Comparison of ENCODE assay signal across 17 cellular contexts in the genomic region with DNA sequence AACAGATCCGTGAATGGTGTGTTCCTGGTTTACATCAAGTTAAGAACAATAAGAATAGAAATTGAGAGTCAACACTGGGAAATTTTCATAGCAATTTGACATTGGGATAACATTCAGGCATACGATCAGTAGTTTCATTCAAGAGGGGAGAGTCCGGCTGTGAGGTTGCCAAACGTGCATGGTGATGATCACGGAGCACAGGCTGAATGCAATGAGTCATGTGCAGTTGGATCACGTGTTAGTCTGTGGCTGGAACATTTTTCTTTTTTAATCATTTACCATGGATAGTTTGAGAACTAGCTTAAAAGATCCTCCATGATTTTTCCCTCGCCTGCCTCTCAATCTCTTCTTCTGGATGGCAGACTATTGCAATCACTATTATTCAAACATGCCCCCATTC. TPM values are rescaled to one million over a fixed set of nuclear protein-coding genes. Genes with fewer than 3 reads are reported as not detected.
A peak's percentile ranks its signal among the peaks of the same experiment; 100 is the strongest.
DNase-seq lines count a peak whose midpoint lies in the region; ATAC-seq and TF ChIP-seq lines count a peak whose summit lies in the region.
"Had no signal": no experiment of that assay in that cellular context is flagged by ENCODE, and none has a peak within 500 bp of the region (broad histone marks: within the 10 kb centered on the region; RNA-seq: fewer than 3 reads in every experiment).

No MANE protein-coding gene starts in this region.

- H3K36me3 ChIP-seq in brain microvascular endothelial cell (replicated peaks) (no peaks in the 10 kb centered on the region), kidney epithelial cell (ENCODE audit: control insufficient read depth, insufficient read depth, low read length) (no peaks in the 10 kb centered on the region)
- H3K36me3 ChIP-seq: colonic mucosa, heart left ventricle, right lobe of liver, transverse colon had no signal

- no peak overlapping the region for H3K27ac ChIP-seq in brain microvascular endothelial cell
- H3K27ac ChIP-seq: C4-2B, colonic mucosa, right lobe of liver, SK-N-MC, transverse colon had no signal

- in situ Hi-C loops in brain microvascular endothelial cell (cut with HindIII; ENCODE audit: low pct_ligation_motif_present, low sequenced_read_pairs), result no loop called here

- H3K4me3 ChIP-seq in AG09309 (ENCODE audit: control insufficient read depth, low read depth, low read length) (no peak overlapping the region), brain microvascular endothelial cell (ENCODE audit: low read depth, low read length) (no peak overlapping the region), kidney epithelial cell (ENCODE audit: low read depth, low read length) (no peak overlapping the region)
- H3K4me3 ChIP-seq: colonic mucosa, heart left ventricle, right lobe of liver, SK-N-MC, transverse colon had no signal

- H3K27me3 ChIP-seq in brain microvascular endothelial cell (replicated peaks) (peaks cover 2% of the 10 kb centered on the region), kidney epithelial cell (ENCODE audit: control insufficient read depth, insufficient read depth, low read length) (no peaks in the 10 kb centered on the region)
- H3K27me3 ChIP-seq: colonic mucosa, right lobe of liver, transverse colon had no signal

- TF ChIP-seq CTCF in AG09309 (IDR thresholded peaks at IDR 0.05; ENCODE audit: control insufficient read depth, insufficient read depth, low read depth, low read length, missing control alignments), result no peak
- no peak for TF ChIP-seq CTCF in brain microvascular endothelial cell (IDR thresholded peaks at IDR 0.05; ENCODE audit: low read depth, low read length, missing control alignments)
- no peak for TF ChIP-seq CTCF in kidney epithelial cell (IDR thresholded peaks at IDR 0.05; ENCODE audit: insufficient read depth, low read length, poor library complexity, severe bottlenecking)

- ATAC-seq in HG02973 (IDR thresholded peaks at IDR 0.05; ENCODE audit: unreplicated experiment), result no peak

- DNase-seq in AG09309 (ENCODE audit: low read depth), result peak; percentile 31
- peak; percentile 34 for DNase-seq in HT1080 (ENCODE audit: low read depth)
- peak; percentile 57 for DNase-seq in brain microvascular endothelial cell
- peak; percentile 70 for DNase-seq in kidney epithelial cell (ENCODE audit: low read depth)
- no peak for DNase-seq in activated CD4-positive, alpha-beta T cell treated with anti-CD3 and anti-CD28 coated beads, Interleukin-2, amount 50 U/mL, for 48 hours
- no peak for DNase-seq in activated CD8-positive, alpha-beta memory T cell treated with anti-CD3 and anti-CD28 coated beads, Interleukin-2, amount 50 U/mL, for 48 hours
- DNase-seq in NCI-H748 (lab: John Stamatoyannopoulos, UW; ENCODE audit: unreplicated experiment), result no peak
- DNase-seq: activated CD4-positive, alpha-beta T cell treated with anti-CD3 and anti-CD28 coated beads for 48 hours; activated gamma-delta T cell; colonic mucosa; transverse colon had no signal

RNA-seq across cellular contexts. Expression of a gene that starts 2.5 kb away (rescaled TPM):
- 2.2 and 3.2 TPM in 2 replicates for total RNA-seq in HT1080 (2014; rRNA removed; shearing (Covaris generic))
- polyA plus RNA-seq in HT1080 (2015; cell fraction: cytosol; rRNA removed), result 1.6 and 3.4 TPM in 2 replicates
- 7.1 and 8.5 TPM in 2 replicates for polyA plus RNA-seq in HT1080 (2015; cell fraction: nucleus; rRNA removed)
- 0.08 TPM in 1 of 2 replicates, not detected in the other for total RNA-seq in kidney epithelial cell
- total RNA-seq: H1, transverse colon had no signal
- polyA plus RNA-seq: heart left ventricle had no signal

Comparison
In these comparisons a context has a peak if more than half of its experiments do, and no peak if none do; other contexts are left out.
1. DNase-seq: peak in AG09309 (single experiment), HT1080 (single experiment), brain microvascular endothelial cell (single experiment) and kidney epithelial cell (single experiment); none in activated CD4-positive, alpha-beta T cell treated with anti-CD3 and anti-CD28 coated beads, Interleukin-2, amount 50 U/mL, for 48 hours (0 of 2), activated CD8-positive, alpha-beta memory T cell treated with anti-CD3 and anti-CD28 coated beads, Interleukin-2, amount 50 U/mL, for 48 hours (single experiment) and NCI-H748 (single experiment).